15 cellular contexts compared by ENCODE assay signal in genomic region chr3:113161661-113162060, GRCh38.
"Had no signal": no experiment of that assay in that cellular context is flagged by ENCODE, and none has a peak within 500 bp of the region (broad histone marks: within the 10 kb centered on the region; RNA-seq: fewer than 3 reads in every experiment).

No MANE protein-coding gene starts in this region.

- H3K4me3 ChIP-seq: dorsolateral prefrontal cortex, gastroesophageal sphincter, psoas muscle, right lobe of liver, tibial nerve had no signal

- H3K4me3 Mint-ChIP-seq: natural killer cell; stimulated activated memory B cell treated with anti-CD40 and anti-IgM and Interleukin-4, amounts not matched to agents 10 μg/mL and 1 μg/mL and 100 μg/mL, for 72 hours; stimulated activated naive CD8-positive, alpha-beta T cell treated with anti-CD3 and anti-CD28 coated beads, Interleukin-15, Interleukin-2, amounts not matched to agents 100 ng/mL and 50 ng/mL, for 24 hours had no signal

- H3K27ac Mint-ChIP-seq: natural killer cell; stimulated activated memory B cell treated with anti-CD40 and anti-IgM and Interleukin-4, amounts not matched to agents 10 μg/mL and 1 μg/mL and 100 μg/mL, for 72 hours; stimulated activated naive CD8-positive, alpha-beta T cell treated with anti-CD3 and anti-CD28 coated beads, Interleukin-15, Interleukin-2, amounts not matched to agents 100 ng/mL and 50 ng/mL, for 24 hours had no signal

- DNase-seq: cortex of kidney; dorsolateral prefrontal cortex; effector memory CD4-positive, alpha-beta T cell; glutamatergic neuron; islet precursor cell; mammary epithelial cell; natural killer cell; psoas muscle; retina; right lobe of liver; stimulated activated CD4-positive, alpha-beta T cell treated with anti-CD3 and anti-CD28 coated beads, Interleukin-4, amount 100 ng/mL, for 1 hour had no signal

- H3K4me1 ChIP-seq: right lobe of liver had no signal

- H3K27ac ChIP-seq: dorsolateral prefrontal cortex, gastroesophageal sphincter, psoas muscle, right lobe of liver, tibial nerve had no signal

- H3K4me1 Mint-ChIP-seq: natural killer cell; stimulated activated memory B cell treated with anti-CD40 and anti-IgM and Interleukin-4, amounts not matched to agents 10 μg/mL and 1 μg/mL and 100 μg/mL, for 72 hours had no signal

- H3K9me3 Mint-ChIP-seq: natural killer cell; stimulated activated memory B cell treated with anti-CD40 and anti-IgM and Interleukin-4, amounts not matched to agents 10 μg/mL and 1 μg/mL and 100 μg/mL, for 72 hours; stimulated activated naive CD8-positive, alpha-beta T cell treated with anti-CD3 and anti-CD28 coated beads, Interleukin-15, Interleukin-2, amounts not matched to agents 100 ng/mL and 50 ng/mL, for 24 hours had no signal

- H3K9me3 ChIP-seq: gastroesophageal sphincter, psoas muscle, right lobe of liver, tibial nerve had no signal

- H3K27me3 ChIP-seq: dorsolateral prefrontal cortex, gastroesophageal sphincter, right lobe of liver, tibial nerve had no signal

- H3K36me3 ChIP-seq: gastroesophageal sphincter, right lobe of liver, tibial nerve had no signal

- H3K36me3 Mint-ChIP-seq: natural killer cell; stimulated activated memory B cell treated with anti-CD40 and anti-IgM and Interleukin-4, amounts not matched to agents 10 μg/mL and 1 μg/mL and 100 μg/mL, for 72 hours had no signal
